ENCODE assay signal across 17 cellular contexts in genomic region chr2:105885456-105885855, GRCh38.
DNase-seq lines count a peak whose midpoint lies in the region; ATAC-seq, FAIRE-seq and TF ChIP-seq lines count a peak whose summit lies in the region.
"Had no signal": no experiment of that assay in that cellular context is flagged by ENCODE, and none has a peak within 500 bp of the region (broad histone marks: within the 10 kb centered on the region; RNA-seq: fewer than 3 reads in every experiment).

No MANE protein-coding gene starts in this region.

- intact Hi-C loops in CD8-positive, alpha-beta T cell (cut with DNase I, micrococcal nuclease): loop anchor here (10.0 kb wide), 2 partner anchors 301 to 311 kb away; no protein-coding TSS in a partner anchor
- intact Hi-C loops in prostate gland (cut with DNase I): no loop called here

- no peaks in the 10 kb centered on the region for H4K20me1 ChIP-seq in Karpas-422 (ENCODE audit: insufficient read depth, low read depth, low read length)

- TF ChIP-seq POLR2A in prostate gland (IDR thresholded peaks at IDR 0.05) (no peak), H54 (IDR thresholded peaks at IDR 0.05; ENCODE audit: low read depth, low read length) (no peak)

- peak overlapping the region in 3 of 4 donors; percentile 6 to 69 (median 22) for H3K4me3 Mint-ChIP-seq in CD4-positive, CD25-positive, alpha-beta regulatory T cell
- no peak overlapping the region for H3K4me3 Mint-ChIP-seq in CD8-positive, alpha-beta T cell
- H3K4me3 Mint-ChIP-seq: activated naive CD8-positive, alpha-beta T cell treated with anti-CD3 and anti-CD28 coated beads, Interleukin-2, amount 10 ng/mL, durations not matched to agents 7 days and 5 days had no signal

- no peak overlapping the region for H3K4me2 ChIP-seq in Karpas-422 (ENCODE audit: low read depth, low read length, poor library complexity, severe bottlenecking)

- H3K9me2 ChIP-seq in Karpas-422 (replicated peaks; ENCODE audit: insufficient read depth, low read length): no peaks in the 10 kb centered on the region

- no peak for TF ChIP-seq CTCF in CD8-positive, alpha-beta T cell (IDR thresholded peaks at IDR 0.05)
- TF ChIP-seq CTCF in VCaP (conservative IDR thresholded peaks at IDR 0.05) (no peak), prostate gland (IDR thresholded peaks at IDR 0.05) (no peak)

- peaks cover 0 to 6% (median 2%) of the 10 kb centered on the region in 7 donors for H3K9me3 Mint-ChIP-seq in CD4-positive, CD25-positive, alpha-beta regulatory T cell
- peaks cover 10% of the 10 kb centered on the region for H3K9me3 Mint-ChIP-seq in CD8-positive, alpha-beta T cell

- peaks cover 5 to 11% of the 10 kb centered on the region in 2 experiments for H3K9me3 ChIP-seq in CD4-positive, CD25-positive, alpha-beta regulatory T cell (ENCODE audit: control insufficient read depth in 2 of 2, low read length in 2 of 2)
- H3K9me3 ChIP-seq in CD8-positive, alpha-beta T cell (ENCODE audit: low read length): no peaks in the 10 kb centered on the region
- H3K9me3 ChIP-seq in prostate gland (no peaks in the 10 kb centered on the region), Karpas-422 (ENCODE audit: low read length) (no peaks in the 10 kb centered on the region)
- H3K9me3 ChIP-seq: transverse colon had no signal

- FAIRE-seq in H54 (lab: Jason Lieb, UNC): no peak

- 54% methylated on average over 1 of the region's 1 CpG for WGBS in prostate gland

- no peak for ATAC-seq in CD4-positive, CD25-positive, alpha-beta regulatory T cell (ENCODE audit: low read depth in 2 of 2)
- ATAC-seq in CD8-positive, alpha-beta T cell: no peak
- no peak for ATAC-seq in GM19035 (IDR thresholded peaks at IDR 0.05; ENCODE audit: unreplicated experiment)
- ATAC-seq: Panc1 had no signal

- no peaks in the 10 kb centered on the region for H3K27me3 ChIP-seq in CD4-positive, CD25-positive, alpha-beta regulatory T cell (ENCODE audit: control insufficient read depth, insufficient read depth, low read length)
- H3K27me3 ChIP-seq in CD8-positive, alpha-beta T cell (ENCODE audit: insufficient read depth, low read length): no peaks in the 10 kb centered on the region
- no peaks in the 10 kb centered on the region for H3K27me3 ChIP-seq in prostate gland (replicated peaks; ENCODE audit: insufficient read depth)
- H3K27me3 ChIP-seq in Karpas-422 (ENCODE audit: low read length): no peaks in the 10 kb centered on the region
- H3K27me3 ChIP-seq: transverse colon had no signal

- peaks cover 60% of the 10 kb centered on the region for H3K36me3 ChIP-seq in CD4-positive, CD25-positive, alpha-beta regulatory T cell (ENCODE audit: control insufficient read depth, insufficient read depth, low read length)
- H3K36me3 ChIP-seq in CD8-positive, alpha-beta T cell (ENCODE audit: insufficient read depth, low read length): peaks cover 10% of the 10 kb centered on the region
- H3K36me3 ChIP-seq in prostate gland (no peaks in the 10 kb centered on the region), Karpas-422 (ENCODE audit: insufficient read depth, low read length) (no peaks in the 10 kb centered on the region)

- H3K4me1 ChIP-seq in CD4-positive, CD25-positive, alpha-beta regulatory T cell (ENCODE audit: control insufficient read depth, insufficient read depth, low read length, poor library complexity, severe bottlenecking): peaks cover 49% of the 10 kb centered on the region
- H3K4me1 ChIP-seq in CD8-positive, alpha-beta T cell (ENCODE audit: insufficient read depth, low read length): peaks cover 69% of the 10 kb centered on the region
- H3K4me1 ChIP-seq in prostate gland (replicated peaks): peaks cover 3% of the 10 kb centered on the region
- H3K4me1 ChIP-seq in Karpas-422 (ENCODE audit: low read length): peaks cover 6% of the 10 kb centered on the region

- DNase-seq in CD4-positive, CD25-positive, alpha-beta regulatory T cell: no peak
- no peak for DNase-seq in CD8-positive, alpha-beta T cell
- DNase-seq in myocyte (ENCODE audit: low read depth) (peak; percentile 32), prostate gland (ENCODE audit: low spot score) (no peak), Karpas-422 (no peak), H54 (ENCODE audit: insufficient read length, low spot score) (no peak)
- DNase-seq: activated naive CD8-positive, alpha-beta T cell treated with anti-CD3 and anti-CD28 coated beads, Interleukin-2, amount 10 ng/mL, durations not matched to agents 7 days and 5 days; central memory CD4-positive, alpha-beta T cell; NCI-H2081 treated with DMSO at 0.1 percent for 48 hours; NCI-H526 treated with DMSO at 0.1 percent for 48 hours; retina; stimulated activated CD4-positive, alpha-beta T cell treated with anti-CD3 and anti-CD28 coated beads, Interleukin-2, amount 100 ng/mL, for 24 hours; transverse colon had no signal

- H3K27me3 Mint-ChIP-seq in CD4-positive, CD25-positive, alpha-beta regulatory T cell: no peaks in the 10 kb centered on the region
- no peaks in the 10 kb centered on the region for H3K27me3 Mint-ChIP-seq in CD8-positive, alpha-beta T cell (ENCODE audit: low read depth)
- H3K27me3 Mint-ChIP-seq: activated naive CD8-positive, alpha-beta T cell treated with anti-CD3 and anti-CD28 coated beads, Interleukin-2, amount 10 ng/mL, durations not matched to agents 7 days and 5 days had no signal

- H3K4me1 Mint-ChIP-seq in CD4-positive, CD25-positive, alpha-beta regulatory T cell: peaks cover 45 to 81% (median 67%) of the 10 kb centered on the region in 4 donors
- H3K4me1 Mint-ChIP-seq in CD8-positive, alpha-beta T cell (ENCODE audit: low read depth): peaks cover 81% of the 10 kb centered on the region

- H3K4me3 ChIP-seq in CD4-positive, CD25-positive, alpha-beta regulatory T cell (ENCODE audit: low read depth, low read length): peak overlapping the region; percentile 56
- H3K4me3 ChIP-seq in CD8-positive, alpha-beta T cell (ENCODE audit: low read depth, low read length): no peak overlapping the region
- H3K4me3 ChIP-seq in prostate gland (no peak overlapping the region), Karpas-422 (ENCODE audit: low read length) (no peak overlapping the region)
- H3K4me3 ChIP-seq: transverse colon had no signal

- H3K36me3 Mint-ChIP-seq in CD4-positive, CD25-positive, alpha-beta regulatory T cell: peaks cover 49% of the 10 kb centered on the region
- H3K36me3 Mint-ChIP-seq in CD8-positive, alpha-beta T cell: peaks cover 80% of the 10 kb centered on the region

- no peak overlapping the region for H2AFZ ChIP-seq in Karpas-422 (ENCODE audit: low read length)

- H3K27ac Mint-ChIP-seq in CD4-positive, CD25-positive, alpha-beta regulatory T cell: peak overlapping the region in 2 of 3 donors; percentile 58 to 92
- peak overlapping the region; percentile 78 for H3K27ac Mint-ChIP-seq in CD8-positive, alpha-beta T cell
- H3K27ac Mint-ChIP-seq: activated naive CD8-positive, alpha-beta T cell treated with anti-CD3 and anti-CD28 coated beads, Interleukin-2, amount 10 ng/mL, durations not matched to agents 7 days and 5 days had no signal

- H3K9ac ChIP-seq in Karpas-422 (ENCODE audit: low read length): no peak overlapping the region

- CTCF ChIA-PET in CD8-positive, alpha-beta T cell (lab: Charles Lee): interaction anchor here (0.7 to 2.0 kb wide), 7 partner anchors 9 to 309 kb away, joined by 3 to 6 read pairs (median 3); no protein-coding TSS in a partner anchor

- no peaks in the 10 kb centered on the region for H3K79me2 ChIP-seq in Karpas-422 (ENCODE audit: low read length)

- peak overlapping the region; percentile 43 for H3K27ac ChIP-seq in CD4-positive, CD25-positive, alpha-beta regulatory T cell (ENCODE audit: insufficient read depth, low read length, poor library complexity, severe bottlenecking)
- H3K27ac ChIP-seq in CD8-positive, alpha-beta T cell (ENCODE audit: low read depth, low read length): no peak overlapping the region
- H3K27ac ChIP-seq in VCaP (peak overlapping the region; percentile 56), prostate gland (no peak overlapping the region), Karpas-422 (ENCODE audit: low read length) (no peak overlapping the region)
- H3K27ac ChIP-seq: C4-2B had no signal

- POLR2A ChIA-PET in CD8-positive, alpha-beta T cell (lab: Charles Lee): interaction anchor here (0.5 to 1.1 kb wide), 3 partner anchors 12 to 63 kb away, joined by 3 to 4 read pairs (median 4); no protein-coding TSS in a partner anchor

Comparison
In these comparisons a context has a peak if more than half of its experiments do, and no peak if none do; other contexts are left out.
1. H3K27ac ChIP-seq: peak in CD4-positive, CD25-positive, alpha-beta regulatory T cell (single experiment) and VCaP (single experiment); none in CD8-positive, alpha-beta T cell (single experiment), prostate gland (0 of 2) and Karpas-422 (single experiment).